Comparison of ENCODE assay signal across 8 cellular contexts in genomic region chr7:152761116-152761748, GRCh38. TPM values are rescaled to one million over a fixed set of nuclear protein-coding genes. Genes with fewer than 3 reads are reported as not detected.
DNase-seq lines count a peak whose midpoint lies in the region; ATAC-seq and TF ChIP-seq lines count a peak whose summit lies in the region.

No MANE protein-coding gene starts in this region.

- no peaks in the 10 kb centered on the region for H3K9me3 Mint-ChIP-seq in activated T-helper 2 cell treated with anti-CD3 and anti-CD28 coated beads, Interferon-gamma antibody, Interleukin-2, Interleukin-4, amounts not matched to agents 10 μg/mL and 5 μg/mL and 100 μg/mL, durations not matched to agents 14 hours and 24 hours and 36 hours
- no peaks in the 10 kb centered on the region for H3K9me3 Mint-ChIP-seq in naive B cell

- no peaks in the 10 kb centered on the region for H3K27me3 Mint-ChIP-seq in activated T-helper 2 cell treated with anti-CD3 and anti-CD28 coated beads, Interferon-gamma antibody, Interleukin-2, Interleukin-4, amounts not matched to agents 10 μg/mL and 5 μg/mL and 100 μg/mL, durations not matched to agents 14 hours and 24 hours and 36 hours (ENCODE audit: low read depth)
- H3K27me3 Mint-ChIP-seq in naive B cell = peaks cover 0 to 4% (median 3%) of the 10 kb centered on the region in 3 donors

- no peak for TF ChIP-seq CTCF in GM13977 (IDR thresholded peaks at IDR 0.05; ENCODE audit: extremely low read depth, insufficient read depth, missing control alignments)

- peak; percentile 43 for DNase-seq in GM13977 (ENCODE audit: low spot score)
- DNase-seq in activated T-helper 2 cell treated with anti-CD3 and anti-CD28 coated beads, Interferon-gamma antibody, Interleukin-2, Interleukin-4, amounts not matched to agents 10 μg/mL and 5 μg/mL and 100 μg/mL, durations not matched to agents 14 hours and 24 hours and 36 hours (ENCODE audit: low spot score) = no peak
- DNase-seq in naive B cell = no peak
- DNase-seq in iPS-NIHi11 (ENCODE audit: low spot score) = no peak
- no peak for DNase-seq in COR-L47 (lab: John Stamatoyannopoulos, UW)
- DNase-seq in ureter (ENCODE audit: low spot score) = no peak

- no peaks in the 10 kb centered on the region for H3K36me3 Mint-ChIP-seq in activated T-helper 2 cell treated with anti-CD3 and anti-CD28 coated beads, Interferon-gamma antibody, Interleukin-2, Interleukin-4, amounts not matched to agents 10 μg/mL and 5 μg/mL and 100 μg/mL, durations not matched to agents 14 hours and 24 hours and 36 hours (ENCODE audit: low read depth)
- no peaks in the 10 kb centered on the region for H3K36me3 Mint-ChIP-seq in naive B cell

- in situ Hi-C loops in GM13977 (cut with MboI; ENCODE audit: low pct_unique_long_range_greater_than_20kb, low sequenced_read_pairs, unreplicated experiment) = no loop called here

- H3K4me3 Mint-ChIP-seq in activated T-helper 2 cell treated with anti-CD3 and anti-CD28 coated beads, Interferon-gamma antibody, Interleukin-2, Interleukin-4, amounts not matched to agents 10 μg/mL and 5 μg/mL and 100 μg/mL, durations not matched to agents 14 hours and 24 hours and 36 hours (ENCODE audit: low read depth) = peak overlapping the region; percentile 91
- peak overlapping the region; percentile 23 to 95 (median 90) for H3K4me3 Mint-ChIP-seq in naive B cell

- H3K27ac Mint-ChIP-seq in activated T-helper 2 cell treated with anti-CD3 and anti-CD28 coated beads, Interferon-gamma antibody, Interleukin-2, Interleukin-4, amounts not matched to agents 10 μg/mL and 5 μg/mL and 100 μg/mL, durations not matched to agents 14 hours and 24 hours and 36 hours = peak overlapping the region; percentile 85
- peak overlapping the region; percentile 36 to 93 (median 80) for H3K27ac Mint-ChIP-seq in naive B cell

- ATAC-seq in HG02973 (IDR thresholded peaks at IDR 0.05; ENCODE audit: unreplicated experiment) (peak; percentile 45), naive B cell (ENCODE audit: low read depth in 2 of 2) (no peak), esophagus mucosa (no peak)

- H3K4me1 Mint-ChIP-seq in activated T-helper 2 cell treated with anti-CD3 and anti-CD28 coated beads, Interferon-gamma antibody, Interleukin-2, Interleukin-4, amounts not matched to agents 10 μg/mL and 5 μg/mL and 100 μg/mL, durations not matched to agents 14 hours and 24 hours and 36 hours (ENCODE audit: low read depth) = peaks cover 18% of the 10 kb centered on the region
- peaks cover 12 to 26% (median 16%) of the 10 kb centered on the region in 3 donors for H3K4me1 Mint-ChIP-seq in naive B cell

- intact Hi-C loops in activated T-helper 2 cell treated with anti-CD3 and anti-CD28 coated beads, Interferon-gamma antibody, Interleukin-2, Interleukin-4, amounts not matched to agents 10 μg/mL and 5 μg/mL and 100 μg/mL, durations not matched to agents 14 hours and 24 hours and 36 hours (cut with micrococcal nuclease) = no loop called here

RNA-seq across cellular contexts. Expression of gene ACTR3B, which starts 1.7 kb away (rescaled TPM):
- 9.6 and 10.2 TPM in 2 replicates for total RNA-seq in activated T-helper 2 cell treated with anti-CD3 and anti-CD28 coated beads, Interferon-gamma antibody, Interleukin-2, Interleukin-4, amounts not matched to agents 10 μg/mL and 5 μg/mL and 100 μg/mL, durations not matched to agents 14 hours and 24 hours and 36 hours
- 1 to 10 TPM; 6.3 to 9.9 (median 8.5) TPM for polyA plus RNA-seq in naive B cell (ENCODE audit: low read depth in 6 of 6)
- total RNA-seq in ureter = 13.8 TPM
- 3.1 TPM for total RNA-seq in esophagus mucosa
